8 cellular contexts compared by ENCODE assay signal in the genomic region with DNA sequence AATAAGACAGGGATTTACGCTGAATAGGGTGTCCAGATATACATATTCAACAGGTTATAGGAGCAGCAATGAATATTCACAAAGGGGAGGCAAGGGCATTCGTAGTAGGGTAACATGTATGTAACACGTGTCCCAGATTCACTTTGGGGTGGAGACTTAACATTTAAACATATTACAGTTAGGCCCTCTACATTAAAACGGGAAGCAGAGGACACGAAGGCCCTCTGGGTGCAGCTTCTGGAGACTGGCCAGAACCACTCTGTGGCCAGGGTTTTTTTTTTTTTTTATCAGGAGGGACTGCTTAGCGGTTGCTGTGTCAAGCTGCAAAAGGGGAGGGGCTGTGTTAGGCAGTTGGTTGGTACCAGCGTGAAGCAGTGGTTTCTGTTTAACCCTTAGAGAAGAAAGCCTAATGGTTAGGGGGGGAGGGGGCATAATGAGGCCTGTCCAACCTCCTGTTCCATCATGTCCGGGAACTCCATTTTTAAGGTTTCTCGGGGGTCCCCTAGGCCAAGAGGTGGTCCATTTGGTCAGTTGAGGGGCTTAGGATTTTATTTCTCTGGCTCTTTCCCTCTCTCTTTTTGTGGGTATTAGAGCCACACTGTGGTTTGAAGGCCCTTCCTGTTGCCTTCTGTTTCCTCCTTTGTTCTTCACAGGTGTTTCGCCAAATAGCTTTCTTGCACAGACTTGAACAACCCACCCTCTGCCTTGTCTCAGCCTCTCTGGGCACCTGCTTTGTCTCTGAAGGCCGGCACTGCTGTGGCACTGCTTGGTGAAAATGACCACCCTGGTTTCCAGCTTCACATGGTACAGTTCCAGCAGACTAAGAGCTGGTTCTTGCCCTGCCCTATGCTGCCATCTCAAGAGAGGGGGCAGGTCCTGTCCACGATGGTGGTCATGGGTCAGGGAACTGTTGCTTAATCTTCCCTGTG. TPM values are rescaled to one million over a fixed set of nuclear protein-coding genes. Genes with fewer than 3 reads are reported as not detected.
A peak's percentile ranks its signal among the peaks of the same experiment; 100 is the strongest.
DNase-seq lines count a peak whose midpoint lies in the region; ATAC-seq and TF ChIP-seq lines count a peak whose summit lies in the region.

No MANE protein-coding gene starts in this region.

- no peaks in the 10 kb centered on the region for H3K27me3 ChIP-seq in adrenal gland

- peak; percentile 45 for DNase-seq in Ammon's horn (ENCODE audit: low spot score)
- DNase-seq in NCI-H1105 treated with DMSO at 0.1 percent for 48 hours (lab: John Stamatoyannopoulos, UW) = peak; percentile 17
- peak; percentile 58 to 84 (median 78) for DNase-seq in adrenal gland
- peak in 1 of 2 donors; percentile 22 for DNase-seq in memory B cell (ENCODE audit: low spot score in 2 of 2)
- no peak for DNase-seq in NCI-H1694 (lab: John Stamatoyannopoulos, UW)
- no peak for DNase-seq in stimulated activated CD4-positive, alpha-beta T cell treated with anti-CD3 and anti-CD28 coated beads, Interleukin-4, amount 100 ng/mL, for 24 hours

- H3K4me1 ChIP-seq in adrenal gland (replicated peaks in 1 of 2) = peaks cover 19 to 28% of the 10 kb centered on the region in 2 donors

- TF ChIP-seq POLR2A in adrenal gland (IDR thresholded peaks at IDR 0.05) = no peak

- no peaks in the 10 kb centered on the region for H3K36me3 Mint-ChIP-seq in memory B cell

- intact Hi-C loops in adrenal gland (cut with DNase I) = no loop called here

- ATAC-seq in GM18498 (IDR thresholded peaks at IDR 0.05; ENCODE audit: unreplicated experiment) (peak; percentile 65), HG02759 (IDR thresholded peaks at IDR 0.05; ENCODE audit: unreplicated experiment) (peak; percentile 56), memory B cell (ENCODE audit: low read depth) (peak; percentile 78)

- WGBS in adrenal gland, 4 donors = 31 to 37% (median 35%) methylated on average over 12 of the region's 12 CpGs

- H3K36me3 ChIP-seq in adrenal gland (replicated peaks in 1 of 2) = no peaks in the 10 kb centered on the region

- peaks cover 54% of the 10 kb centered on the region for H3K4me1 Mint-ChIP-seq in memory B cell

- H3K4me3 ChIP-seq in adrenal gland = no peak overlapping the region

- H3K9me3 Mint-ChIP-seq in memory B cell = no peaks in the 10 kb centered on the region

- peak overlapping the region; percentile 61 for H3K4me3 Mint-ChIP-seq in memory B cell

- no peaks in the 10 kb centered on the region for H3K9me3 ChIP-seq in adrenal gland (replicated peaks in 1 of 3)

- H3K27ac Mint-ChIP-seq in memory B cell = peak overlapping the region; percentile 84

- TF ChIP-seq CTCF in adrenal gland (IDR thresholded peaks at IDR 0.05) = no peak

- no peaks in the 10 kb centered on the region for H3K27me3 Mint-ChIP-seq in memory B cell

- peak overlapping the region in 2 of 5 donors; percentile 43 to 54 for H3K27ac ChIP-seq in adrenal gland

RNA-seq across cellular contexts. Expression of gene PRF1, which starts 26.4 kb away (rescaled TPM):
- 1 to 10 TPM in 6 of 8 donors, under 1 TPM in 2; 0.79 to 4.1 (median 2.1) TPM for total RNA-seq in adrenal gland
- polyA plus RNA-seq in adrenal gland = 1 to 10 TPM in 2 of 3 donors, under 1 TPM in 1; 0.77 to 2.4 (median 1.0) TPM

Comparison
In these comparisons a context has a peak if more than half of its experiments do, and no peak if none do; other contexts are left out.
1. DNase-seq: peak in Ammon's horn (single experiment), NCI-H1105 treated with DMSO at 0.1 percent for 48 hours (single experiment) and adrenal gland (7 of 7); none in NCI-H1694 (single experiment) and stimulated activated CD4-positive, alpha-beta T cell treated with anti-CD3 and anti-CD28 coated beads, Interleukin-4, amount 100 ng/mL, for 24 hours (single experiment).
2. Peak in every context shown above with its lines, with median percentiles within 50 percentile points of each other: ATAC-seq.